1 cellular context compared by ENCODE assay signal in the genomic region with DNA sequence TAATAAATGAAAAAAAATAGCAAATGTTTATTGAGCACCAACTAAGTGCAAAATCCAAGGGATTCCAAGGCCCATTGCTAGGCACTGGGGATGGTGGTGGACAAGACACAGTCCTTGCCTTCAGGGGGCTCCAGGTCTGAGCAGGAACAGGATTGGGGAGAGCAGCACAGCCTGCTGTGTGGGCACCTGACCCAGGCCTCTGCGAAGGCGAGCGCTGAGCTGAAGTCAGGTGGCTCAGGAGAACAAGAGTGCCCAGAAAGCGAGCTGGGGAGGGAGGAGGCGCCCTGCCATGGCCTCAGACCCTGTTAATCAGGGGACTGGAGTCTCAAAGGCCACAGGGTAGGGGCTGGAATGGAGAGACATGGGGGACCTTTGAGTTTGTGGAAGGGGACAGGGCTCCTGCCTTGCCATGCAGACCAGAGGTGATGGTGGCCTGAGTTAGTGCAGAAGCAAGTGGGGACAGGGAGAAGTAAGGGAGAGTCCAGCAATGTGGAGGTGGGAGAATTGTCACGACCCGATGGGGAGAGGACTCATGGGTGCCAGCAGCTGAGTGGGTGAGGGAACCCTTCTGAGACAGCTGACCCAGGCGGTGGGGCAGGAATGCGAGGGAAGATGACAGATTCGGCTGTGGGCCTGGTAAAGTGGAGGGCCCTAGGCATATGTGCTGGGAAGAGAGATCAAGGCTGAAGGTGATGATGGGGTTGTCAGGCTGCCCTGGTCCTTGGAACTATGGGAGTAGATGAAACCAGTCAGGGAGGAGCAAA.
TF ChIP-seq lines count a peak whose summit lies in the region.

No MANE protein-coding gene starts in this region.

TF ChIP-seq in H1, 55 proteins besides CTCF, POLR2A, EP300 and RAD21:
- TF ChIP-seq BCL11A (IDR thresholded peaks at IDR 0.05; ENCODE audit: low read depth in 2 of 2, low read length in 2 of 2): no peak
- TF ChIP-seq NANOG (IDR thresholded peaks at IDR 0.05; ENCODE audit: insufficient read depth, low read depth, low read length, poor library complexity, severe bottlenecking): no peak
- TF ChIP-seq SIRT6 (IDR thresholded peaks at IDR 0.05; ENCODE audit: low read length): no peak
